ENCODE assay signal across 8 cellular contexts in genomic region chr4:139014391-139015268, GRCh38. TPM values are rescaled to one million over a fixed set of nuclear protein-coding genes. Genes with fewer than 3 reads are reported as not detected.
DNase-seq lines count a peak whose midpoint lies in the region; ATAC-seq and TF ChIP-seq lines count a peak whose summit lies in the region.

No MANE protein-coding gene starts in this region.

- no peaks in the 10 kb centered on the region for H3K9me2 ChIP-seq in GM23338 (ENCODE audit: insufficient read depth)

- peaks cover 40% of the 10 kb centered on the region for H3K4me1 Mint-ChIP-seq in GM23338

- no peaks in the 10 kb centered on the region; the same call in 2 of the 3 replicates for H3K9me3 Mint-ChIP-seq in GM23338

- DNase-seq in activated CD4-positive, CD25-positive, alpha-beta regulatory T cell treated with anti-CD3 and anti-CD28 coated beads, Interleukin-2, amount 50 U/mL, for 72 hours, result no peak
- peak; percentile 56 for DNase-seq in GM23338 (ENCODE audit: low spot score)
- DNase-seq in NB4 (ENCODE audit: low read depth), result peak; percentile 39
- peak; percentile 85 for DNase-seq in adipocyte (ENCODE audit: low read depth)
- no peak for DNase-seq in right atrium auricular region (ENCODE audit: low spot score)
- peak; percentile 89 for DNase-seq in retinal pigment epithelial cell (ENCODE audit: low read depth)

- peak overlapping the region; percentile 52; the same call in 1 of the 2 replicates for H2AFZ ChIP-seq in GM23338

- H3K4me2 ChIP-seq in GM23338, result peak overlapping the region; percentile 83

- peaks cover 38% of the 10 kb centered on the region for H3K4me1 ChIP-seq in GM23338 (ENCODE audit: insufficient read depth)
- peaks cover 39% of the 10 kb centered on the region for H3K4me1 ChIP-seq in adipocyte (ENCODE audit: control insufficient read depth, insufficient read depth, low read length)
- H3K4me1 ChIP-seq in right atrium auricular region, result peaks cover 0 to 29% of the 10 kb centered on the region in 2 donors

- peaks cover 8% of the 10 kb centered on the region for H3K27me3 Mint-ChIP-seq in GM23338 (ENCODE audit: insufficient read depth, low read depth, poor library complexity)

- peak; percentile 30 to 33 for ATAC-seq in activated CD4-positive, CD25-positive, alpha-beta regulatory T cell treated with anti-CD3 and anti-CD28 coated beads, Interleukin-2, amount 50 U/mL, for 24 hours
- ATAC-seq in GM23338 (no peak; the same call in 2 of the 3 replicates), GM19452 (IDR thresholded peaks at IDR 0.05; ENCODE audit: unreplicated experiment) (no peak)

- H3F3A ChIP-seq in GM23338 (replicated peaks; ENCODE audit: low read depth), result peaks cover 11% of the 10 kb centered on the region

- H3K27me3 ChIP-seq in GM23338 (ENCODE audit: insufficient read depth) (no peaks in the 10 kb centered on the region), adipocyte (replicated peaks; ENCODE audit: control insufficient read depth, insufficient read depth, low read length) (no peaks in the 10 kb centered on the region), right atrium auricular region (no peaks in the 10 kb centered on the region)

- H3K9ac ChIP-seq in adipocyte (ENCODE audit: low read length), result peak overlapping the region; percentile 91

- H3K27ac Mint-ChIP-seq in GM23338, result peak overlapping the region; percentile 99

- no peaks in the 10 kb centered on the region for H3K9me3 ChIP-seq in adipocyte (ENCODE audit: control insufficient read depth, low read length)
- no peaks in the 10 kb centered on the region for H3K9me3 ChIP-seq in right atrium auricular region

- H3K36me3 ChIP-seq in GM23338 (ENCODE audit: insufficient read depth), result no peaks in the 10 kb centered on the region
- no peaks in the 10 kb centered on the region for H3K36me3 ChIP-seq in adipocyte (ENCODE audit: control insufficient read depth, insufficient read depth, low read length, severe bottlenecking)
- no peaks in the 10 kb centered on the region for H3K36me3 ChIP-seq in right atrium auricular region

- TF ChIP-seq CTCF in GM23338 (conservative IDR thresholded peaks at IDR 0.05; ENCODE audit: low read depth in 2 of 2) (no peak), NB4 (IDR thresholded peaks at IDR 0.05; ENCODE audit: low read depth, low read length) (no peak), right atrium auricular region (IDR thresholded peaks at IDR 0.05) (no peak), retinal pigment epithelial cell (conservative IDR thresholded peaks at IDR 0.05; ENCODE audit: low read depth, low read length) (no peak)

- H3K36me3 Mint-ChIP-seq in GM23338 (ENCODE audit: low read depth), result peaks cover 15% of the 10 kb centered on the region

- TF ChIP-seq POLR2A in NB4 (IDR thresholded peaks at IDR 0.05; ENCODE audit: extremely low read depth, insufficient read length), result no peak

- H3K27ac ChIP-seq in GM23338 (ENCODE audit: low read depth), result peak overlapping the region; percentile 76; the same call in 1 of the 2 replicates
- peak overlapping the region; percentile 90 to 94 for H3K27ac ChIP-seq in right atrium auricular region

- peak overlapping the region; percentile 97 for H3K4me3 Mint-ChIP-seq in GM23338

- H4K20me1 ChIP-seq in GM23338 (replicated peaks; ENCODE audit: insufficient read depth), result peaks cover 16% of the 10 kb centered on the region; the same call in 1 of the 2 replicates

- peak overlapping the region; percentile 77 for H3K4me3 ChIP-seq in GM23338
- H3K4me3 ChIP-seq in NB4 (ENCODE audit: low read depth, low read length), result peak overlapping the region; percentile 93
- H3K4me3 ChIP-seq in adipocyte (ENCODE audit: low read length), result peak overlapping the region; percentile 97
- H3K4me3 ChIP-seq in right atrium auricular region, result peak overlapping the region; percentile 57 to 76
- peak overlapping the region; percentile 62 for H3K4me3 ChIP-seq in retinal pigment epithelial cell (ENCODE audit: low read length)

- peaks cover 37% of the 10 kb centered on the region for H3K79me2 ChIP-seq in GM23338 (replicated peaks; ENCODE audit: insufficient read depth)

TF ChIP-seq in GM23338, 12 proteins besides CTCF, POLR2A, EP300 and RAD21:
- TF ChIP-seq ZNF114 (CRISPR knock-in tag; IDR thresholded peaks at IDR 0.05), result no peak
- TF ChIP-seq ETS1 (IDR thresholded peaks at IDR 0.05), result no peak
- TF ChIP-seq ZNF331 (CRISPR knock-in tag; IDR thresholded peaks at IDR 0.05; ENCODE audit: low read depth), result no peak
- no peak for TF ChIP-seq ZNF462 (CRISPR knock-in tag; IDR thresholded peaks at IDR 0.05)
- TF ChIP-seq EZH2phosphoT487 (IDR thresholded peaks at IDR 0.05; ENCODE audit: unreplicated experiment), result no peak

RNA-seq across cellular contexts. Expression of gene NOCT, which starts 1.0 kb away (rescaled TPM):
- 58.3 and 76.6 TPM in 2 replicates for total RNA-seq in GM23338 (2014; rRNA removed; shearing (Covaris generic))
- 16.0 and 18.9 TPM in 2 replicates for polyA plus RNA-seq in GM23338 (2016; fragmentation: Nextera tagmentation; extraction: Ambion mirVana)
- 1 to 10 TPM; 6.7 to 6.8 TPM for total RNA-seq in right atrium auricular region

Comparison
In these comparisons a context has a peak if more than half of its experiments do, and no peak if none do; other contexts are left out.
1. ATAC-seq: peak in activated CD4-positive, CD25-positive, alpha-beta regulatory T cell treated with anti-CD3 and anti-CD28 coated beads, Interleukin-2, amount 50 U/mL, for 24 hours (2 of 2); none in GM23338 (single experiment) and GM19452 (single experiment).
2. DNase-seq: peak in GM23338 (single experiment), NB4 (single experiment), adipocyte (single experiment) and retinal pigment epithelial cell (single experiment); none in activated CD4-positive, CD25-positive, alpha-beta regulatory T cell treated with anti-CD3 and anti-CD28 coated beads, Interleukin-2, amount 50 U/mL, for 72 hours (single experiment) and right atrium auricular region (single experiment).
3. Peak in every context shown above with its lines, with median percentiles within 50 percentile points of each other: H3K4me3 ChIP-seq.